Comparison of ENCODE assay signal across 2 cellular contexts in genomic region chr11:78647986-78648875, GRCh38.
TF ChIP-seq lines count a peak whose summit lies in the region.

No MANE protein-coding gene starts in this region.

TF ChIP-seq in SK-N-SH, 30 proteins besides CTCF, POLR2A, EP300 and RAD21 (continued from another document):
- TF ChIP-seq REST (IDR thresholded peaks at IDR 0.05; ENCODE audit: low read depth, low read length) (no peak), RCOR1 (IDR thresholded peaks at IDR 0.05; ENCODE audit: low read length) (no peak), USF1 (IDR thresholded peaks at IDR 0.05; ENCODE audit: borderline replicate concordance, low read depth) (no peak), MEF2A (IDR thresholded peaks at IDR 0.05; ENCODE audit: borderline replicate concordance, low read depth) (no peak), FOXJ3 (CRISPR knock-in tag; IDR thresholded peaks at IDR 0.05) (no peak), MAX (IDR thresholded peaks at IDR 0.05; ENCODE audit: low read depth) (no peak), TCF12 (IDR thresholded peaks at IDR 0.05) (no peak), ELF1 (IDR thresholded peaks at IDR 0.05) (no peak), RFX5 (IDR thresholded peaks at IDR 0.05; ENCODE audit: low read length) (no peak), JUND (IDR thresholded peaks at IDR 0.05) (no peak), GABPA (IDR thresholded peaks at IDR 0.05; ENCODE audit: low read depth) (no peak), FOXM1 (IDR thresholded peaks at IDR 0.05; ENCODE audit: low read depth) (no peak), SMC3 (IDR thresholded peaks at IDR 0.05; ENCODE audit: low read depth, low read length) (no peak), GATA2 (CRISPR knock-in tag; IDR thresholded peaks at IDR 0.05) (no peak), IRF3 (IDR thresholded peaks at IDR 0.05; ENCODE audit: low read depth, low read length) (no peak), EZH2phosphoT487 (IDR thresholded peaks at IDR 0.05; ENCODE audit: borderline replicate concordance, low read depth) (no peak), TEAD4 (IDR thresholded peaks at IDR 0.05; ENCODE audit: borderline replicate concordance, insufficient read depth) (no peak)

TF ChIP-seq in SK-N-SH treated with all-trans-retinoic acid at 6 μM for 48 hours, 23 proteins besides CTCF, POLR2A, EP300 and RAD21 (continued from another document):
- TF ChIP-seq PATZ1 (CRISPR knock-in tag; IDR thresholded peaks at IDR 0.05; ENCODE audit: borderline replicate concordance) (no peak), ESRRG (CRISPR knock-in tag; IDR thresholded peaks at IDR 0.05) (no peak), ZNF8 (CRISPR knock-in tag; IDR thresholded peaks at IDR 0.05) (no peak), TOX (CRISPR knock-in tag; IDR thresholded peaks at IDR 0.05; ENCODE audit: borderline replicate concordance) (no peak), GLIS3 (CRISPR knock-in tag; IDR thresholded peaks at IDR 0.05) (no peak), ARNTL (CRISPR knock-in tag; IDR thresholded peaks at IDR 0.05; ENCODE audit: borderline replicate concordance, low read depth) (no peak)
TF ChIP-seq in SK-N-SH treated with all-trans-retinoic acid at 6 μM for 48 hours: peak in this region for 0.
